Comparison of ENCODE assay signal across 1 cellular context in genomic region chr11:57868491-57868890, GRCh38.
TF ChIP-seq lines count a peak whose summit lies in the region.

No MANE protein-coding gene starts in this region.

TF ChIP-seq in H1, 55 proteins besides CTCF, POLR2A, EP300 and RAD21:
- TF ChIP-seq SP1 (IDR thresholded peaks at IDR 0.05; ENCODE audit: low read depth, low read length), result peak; percentile 68
- peak; percentile 74; the same call in 1 of the 2 replicates for TF ChIP-seq YY1 (IDR thresholded peaks at IDR 0.05; ENCODE audit: low read depth, low read length)
- TF ChIP-seq, protein P1, sequence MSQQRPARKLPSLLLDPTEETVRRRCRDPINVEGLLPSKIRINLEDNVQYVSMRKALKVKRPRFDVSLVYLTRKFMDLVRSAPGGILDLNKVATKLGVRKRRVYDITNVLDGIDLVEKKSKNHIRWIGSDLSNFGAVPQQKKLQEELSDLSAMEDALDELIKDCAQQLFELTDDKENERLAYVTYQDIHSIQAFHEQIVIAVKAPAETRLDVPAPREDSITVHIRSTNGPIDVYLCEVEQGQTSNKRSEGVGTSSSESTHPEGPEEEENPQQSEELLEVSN (IDR thresholded peaks at IDR 0.05), result peak; percentile 13; the same call in 1 of the 2 replicates
- 0 out of 2 replicates have a peak, but pooled peaks have one; percentile 49 for TF ChIP-seq POU5F1 (IDR thresholded peaks at IDR 0.05; ENCODE audit: low read depth, low read length)
- no peak for TF ChIP-seq JUN (IDR thresholded peaks at IDR 0.05; ENCODE audit: low read depth, low read length)
- TF ChIP-seq, protein P2, sequence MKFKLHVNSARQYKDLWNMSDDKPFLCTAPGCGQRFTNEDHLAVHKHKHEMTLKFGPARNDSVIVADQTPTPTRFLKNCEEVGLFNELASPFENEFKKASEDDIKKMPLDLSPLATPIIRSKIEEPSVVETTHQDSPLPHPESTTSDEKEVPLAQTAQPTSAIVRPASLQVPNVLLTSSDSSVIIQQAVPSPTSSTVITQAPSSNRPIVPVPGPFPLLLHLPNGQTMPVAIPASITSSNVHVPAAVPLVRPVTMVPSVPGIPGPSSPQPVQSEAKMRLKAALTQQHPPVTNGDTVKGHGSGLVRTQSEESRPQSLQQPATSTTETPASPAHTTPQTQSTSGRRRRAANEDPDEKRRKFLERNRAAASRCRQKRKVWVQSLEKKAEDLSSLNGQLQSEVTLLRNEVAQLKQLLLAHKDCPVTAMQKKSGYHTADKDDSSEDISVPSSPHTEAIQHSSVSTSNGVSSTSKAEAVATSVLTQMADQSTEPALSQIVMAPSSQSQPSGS (IDR thresholded peaks at IDR 0.05; ENCODE audit: low read length), result no peak
- TF ChIP-seq NANOG (IDR thresholded peaks at IDR 0.05; ENCODE audit: insufficient read depth, low read depth, low read length, poor library complexity, severe bottlenecking), result peak; percentile 68
- peak; percentile 97 for TF ChIP-seq TCF12 (IDR thresholded peaks at IDR 0.05; ENCODE audit: low read depth, low read length)
- peak; percentile 63 for TF ChIP-seq CEBPB (IDR thresholded peaks at IDR 0.05; ENCODE audit: low read depth, low read length)
